Comparison of ENCODE assay signal across 8 cellular contexts in genomic region chr14:96362965-96363750, GRCh38. TPM values are rescaled to one million over a fixed set of nuclear protein-coding genes. Genes with fewer than 3 reads are reported as not detected.
DNase-seq lines count a peak whose midpoint lies in the region; ATAC-seq lines count a peak whose summit lies in the region.

Gene ATG2B, minus strand, starts transcription at chr14:96363341. Its CDS starts 365 bp downstream, at chr14:96362976.
Gene GSKIP, plus strand, starts transcription at chr14:96363526. Its CDS starts 18,722 bp downstream, at chr14:96382248.

- peak within 1 kb of the TSS; percentile 98 for H3K4me3 Mint-ChIP-seq in activated T-helper 1 cell treated with anti-CD3 and anti-CD28 coated beads, Interleukin-12 subunit alpha, Interleukin-12 subunit beta, Interleukin-2, Interleukin-4 antibody, amounts not matched to agents 30 ng/mL and 10 ng/mL and 1 ng/mL, durations not matched to agents 14 hours and 24 hours and 36 hours
- peak within 1 kb of the TSS; percentile 82 to 97 (median 90) for H3K4me3 Mint-ChIP-seq in naive thymus-derived CD4-positive, alpha-beta T cell
- peak within 1 kb of the TSS; percentile 88 for H3K4me3 Mint-ChIP-seq in stimulated activated memory B cell treated with anti-CD40 and anti-IgM and Interleukin-4, amounts not matched to agents 10 μg/mL and 1 μg/mL and 100 μg/mL, for 72 hours

- peak; percentile 76 for ATAC-seq in GM21825 (IDR thresholded peaks at IDR 0.05; ENCODE audit: unreplicated experiment)
- peak; percentile 94 for ATAC-seq in naive thymus-derived CD4-positive, alpha-beta T cell
- ATAC-seq in stimulated activated memory B cell treated with anti-CD40 and anti-IgM and Interleukin-4, amounts not matched to agents 10 μg/mL and 1 μg/mL and 100 μg/mL, for 72 hours, result peak; percentile 93

- H3K9ac ChIP-seq in Karpas-422 (ENCODE audit: low read length), result peak within 1 kb of the TSS; percentile 87

- peaks cover 35% of the 10 kb centered on the region for H3K4me1 ChIP-seq in Karpas-422 (ENCODE audit: low read length)
- H3K4me1 ChIP-seq in naive thymus-derived CD4-positive, alpha-beta T cell (ENCODE audit: control insufficient read depth in 2 of 2, insufficient read depth in 2 of 2, low read length in 2 of 2), result peaks cover 19 to 27% of the 10 kb centered on the region in 2 donors

- H3K27me3 Mint-ChIP-seq in activated T-helper 1 cell treated with anti-CD3 and anti-CD28 coated beads, Interleukin-12 subunit alpha, Interleukin-12 subunit beta, Interleukin-2, Interleukin-4 antibody, amounts not matched to agents 30 ng/mL and 10 ng/mL and 1 ng/mL, durations not matched to agents 14 hours and 24 hours and 36 hours (ENCODE audit: insufficient read depth), result no peaks in the 10 kb centered on the region
- no peaks in the 10 kb centered on the region for H3K27me3 Mint-ChIP-seq in naive thymus-derived CD4-positive, alpha-beta T cell
- H3K27me3 Mint-ChIP-seq in stimulated activated memory B cell treated with anti-CD40 and anti-IgM and Interleukin-4, amounts not matched to agents 10 μg/mL and 1 μg/mL and 100 μg/mL, for 72 hours, result no peaks in the 10 kb centered on the region

- H3K27ac ChIP-seq in Karpas-422 (ENCODE audit: low read length), result peak within 1 kb of the TSS; percentile 55
- H3K27ac ChIP-seq in naive thymus-derived CD4-positive, alpha-beta T cell (ENCODE audit: low read depth, low read length), result peak within 1 kb of the TSS; percentile 90

- H3K36me3 ChIP-seq in Karpas-422 (ENCODE audit: insufficient read depth, low read length), result peaks cover 5% of the 10 kb centered on the region; the same call in 1 of the 2 replicates
- H3K36me3 ChIP-seq in naive thymus-derived CD4-positive, alpha-beta T cell (ENCODE audit: control insufficient read depth in 2 of 3, insufficient read depth in 3 of 3, low read length in 3 of 3), result peaks cover 0 to 9% (median 0%) of the 10 kb centered on the region in 3 experiments

- H3K79me2 ChIP-seq in Karpas-422 (ENCODE audit: low read length), result peaks cover 94% of the 10 kb centered on the region

- no peaks in the 10 kb centered on the region for H3K9me2 ChIP-seq in Karpas-422 (replicated peaks; ENCODE audit: insufficient read depth, low read length)

- no peaks in the 10 kb centered on the region for H3K27me3 ChIP-seq in Karpas-422 (ENCODE audit: low read length)
- no peaks in the 10 kb centered on the region for H3K27me3 ChIP-seq in naive thymus-derived CD4-positive, alpha-beta T cell (ENCODE audit: control insufficient read depth in 2 of 2, insufficient read depth in 2 of 2, low read length in 2 of 2)

- no peaks in the 10 kb centered on the region for H3K9me3 Mint-ChIP-seq in activated T-helper 1 cell treated with anti-CD3 and anti-CD28 coated beads, Interleukin-12 subunit alpha, Interleukin-12 subunit beta, Interleukin-2, Interleukin-4 antibody, amounts not matched to agents 30 ng/mL and 10 ng/mL and 1 ng/mL, durations not matched to agents 14 hours and 24 hours and 36 hours
- no peaks in the 10 kb centered on the region for H3K9me3 Mint-ChIP-seq in naive thymus-derived CD4-positive, alpha-beta T cell
- no peaks in the 10 kb centered on the region for H3K9me3 Mint-ChIP-seq in stimulated activated memory B cell treated with anti-CD40 and anti-IgM and Interleukin-4, amounts not matched to agents 10 μg/mL and 1 μg/mL and 100 μg/mL, for 72 hours

- DNase-seq in DMS79 treated with DMSO at 0.1 percent for 48 hours (lab: John Stamatoyannopoulos, UW) (peak; percentile 94), Karpas-422 (peak; percentile 99), RPMI7951 (ENCODE audit: low read depth) (peak; percentile 86), fibroblast of gingiva (ENCODE audit: low read depth) (peak; percentile 87)
- peak; percentile 97 for DNase-seq in activated T-helper 1 cell treated with anti-CD3 and anti-CD28 coated beads, Interleukin-12 subunit alpha, Interleukin-12 subunit beta, Interleukin-2, Interleukin-4 antibody, amounts not matched to agents 30 ng/mL and 10 ng/mL and 1 ng/mL, durations not matched to agents 14 hours and 24 hours and 36 hours (ENCODE audit: low spot score)
- DNase-seq in naive thymus-derived CD4-positive, alpha-beta T cell, result peak; percentile 95 to 99 (median 98)

- H3K36me3 Mint-ChIP-seq in activated T-helper 1 cell treated with anti-CD3 and anti-CD28 coated beads, Interleukin-12 subunit alpha, Interleukin-12 subunit beta, Interleukin-2, Interleukin-4 antibody, amounts not matched to agents 30 ng/mL and 10 ng/mL and 1 ng/mL, durations not matched to agents 14 hours and 24 hours and 36 hours (ENCODE audit: low read depth), result peaks cover 10% of the 10 kb centered on the region
- H3K36me3 Mint-ChIP-seq in naive thymus-derived CD4-positive, alpha-beta T cell, result peaks cover 0 to 6% (median 3%) of the 10 kb centered on the region in 5 donors
- peaks cover 6% of the 10 kb centered on the region for H3K36me3 Mint-ChIP-seq in stimulated activated memory B cell treated with anti-CD40 and anti-IgM and Interleukin-4, amounts not matched to agents 10 μg/mL and 1 μg/mL and 100 μg/mL, for 72 hours

- H3K4me1 Mint-ChIP-seq in activated T-helper 1 cell treated with anti-CD3 and anti-CD28 coated beads, Interleukin-12 subunit alpha, Interleukin-12 subunit beta, Interleukin-2, Interleukin-4 antibody, amounts not matched to agents 30 ng/mL and 10 ng/mL and 1 ng/mL, durations not matched to agents 14 hours and 24 hours and 36 hours (ENCODE audit: low read depth), result peaks cover 55% of the 10 kb centered on the region
- H3K4me1 Mint-ChIP-seq in naive thymus-derived CD4-positive, alpha-beta T cell, result peaks cover 40 to 72% (median 60%) of the 10 kb centered on the region in 7 donors
- peaks cover 56% of the 10 kb centered on the region for H3K4me1 Mint-ChIP-seq in stimulated activated memory B cell treated with anti-CD40 and anti-IgM and Interleukin-4, amounts not matched to agents 10 μg/mL and 1 μg/mL and 100 μg/mL, for 72 hours

- H3K9me3 ChIP-seq in Karpas-422 (ENCODE audit: low read length), result no peaks in the 10 kb centered on the region
- no peaks in the 10 kb centered on the region for H3K9me3 ChIP-seq in naive thymus-derived CD4-positive, alpha-beta T cell (ENCODE audit: control insufficient read depth in 2 of 3, low read length in 3 of 3)

- CTCF ChIA-PET in naive thymus-derived CD4-positive, alpha-beta T cell (lab: Charles Lee), result no interaction called here

- POLR2A ChIA-PET in naive thymus-derived CD4-positive, alpha-beta T cell (lab: Charles Lee), result interaction anchor here (1.0 to 1.9 kb wide), 5 partner anchors 11 to 31 kb away, joined by 3 to 8 read pairs (median 4); partner anchors contain the start of gene AK7

- H4K20me1 ChIP-seq in Karpas-422 (ENCODE audit: insufficient read depth, low read depth, low read length), result peaks cover 10% of the 10 kb centered on the region

- H3K4me3 ChIP-seq in Karpas-422 (ENCODE audit: low read length), result peak within 1 kb of the TSS; percentile 72
- H3K4me3 ChIP-seq in naive thymus-derived CD4-positive, alpha-beta T cell (ENCODE audit: low read length), result peak within 1 kb of the TSS; percentile 72

- intact Hi-C loops in activated T-helper 1 cell treated with anti-CD3 and anti-CD28 coated beads, Interleukin-12 subunit alpha, Interleukin-12 subunit beta, Interleukin-2, Interleukin-4 antibody, amounts not matched to agents 30 ng/mL and 10 ng/mL and 1 ng/mL, durations not matched to agents 14 hours and 24 hours and 36 hours (cut with micrococcal nuclease), result loop anchor here (1.0 to 10.0 kb wide), 6 partner anchors 28 to 1208 kb away; partner anchors contain the start of genes DICER1, PAPOLA and SYNE3
- intact Hi-C loops in naive thymus-derived CD4-positive, alpha-beta T cell (cut with micrococcal nuclease), result loop anchor here (1.0 to 10.0 kb wide), 9 partner anchors 28 to 1208 kb away; partner anchors contain the start of genes DICER1 (in 2 of the 2), PAPOLA (in 2 of the 2) and VRK1 (in 2 of the 2)

- peak within 1 kb of the TSS; percentile 70 for H2AFZ ChIP-seq in Karpas-422 (ENCODE audit: low read length)

- H3K27ac Mint-ChIP-seq in activated T-helper 1 cell treated with anti-CD3 and anti-CD28 coated beads, Interleukin-12 subunit alpha, Interleukin-12 subunit beta, Interleukin-2, Interleukin-4 antibody, amounts not matched to agents 30 ng/mL and 10 ng/mL and 1 ng/mL, durations not matched to agents 14 hours and 24 hours and 36 hours, result peak within 1 kb of the TSS; percentile 97
- H3K27ac Mint-ChIP-seq in naive thymus-derived CD4-positive, alpha-beta T cell, result peak within 1 kb of the TSS; percentile 82 to 97 (median 89)
- peak within 1 kb of the TSS; percentile 90 for H3K27ac Mint-ChIP-seq in stimulated activated memory B cell treated with anti-CD40 and anti-IgM and Interleukin-4, amounts not matched to agents 10 μg/mL and 1 μg/mL and 100 μg/mL, for 72 hours

- peak within 1 kb of the TSS; percentile 88 for H3K4me2 ChIP-seq in Karpas-422 (ENCODE audit: low read depth, low read length, poor library complexity, severe bottlenecking)

RNA-seq across cellular contexts. Expression of gene ATG2B, which starts in this region (rescaled TPM):
- total RNA-seq in Karpas-422 (2014; rRNA removed; shearing (Covaris generic); ENCODE audit: low replicate concordance), result 53.9 and 60.8 TPM in 2 replicates
- total RNA-seq in RPMI7951 (2014; rRNA removed; shearing (Covaris generic)), result 8.5 and 9.3 TPM in 2 replicates
- 22.2 and 27.7 TPM in 2 replicates for total RNA-seq in activated T-helper 1 cell treated with anti-CD3 and anti-CD28 coated beads, Interleukin-12 subunit alpha, Interleukin-12 subunit beta, Interleukin-2, Interleukin-4 antibody, amounts not matched to agents 30 ng/mL and 10 ng/mL and 1 ng/mL, durations not matched to agents 14 hours and 24 hours and 36 hours
- total RNA-seq in naive thymus-derived CD4-positive, alpha-beta T cell, result 10 to 100 TPM; 22.7 to 43.4 (median 34.3) TPM
- polyA plus RNA-seq in naive thymus-derived CD4-positive, alpha-beta T cell, result 1 to 10 TPM; 1.8 to 2.5 TPM

RNA-seq across cellular contexts. Expression of gene GSKIP, which starts in this region (rescaled TPM):
- total RNA-seq in Karpas-422 (2014; rRNA removed; shearing (Covaris generic); ENCODE audit: low replicate concordance), result 20.5 and 53.3 TPM in 2 replicates
- total RNA-seq in RPMI7951 (2014; rRNA removed; shearing (Covaris generic)), result 42.5 and 48.9 TPM in 2 replicates
- 22.7 and 23.7 TPM in 2 replicates for total RNA-seq in activated T-helper 1 cell treated with anti-CD3 and anti-CD28 coated beads, Interleukin-12 subunit alpha, Interleukin-12 subunit beta, Interleukin-2, Interleukin-4 antibody, amounts not matched to agents 30 ng/mL and 10 ng/mL and 1 ng/mL, durations not matched to agents 14 hours and 24 hours and 36 hours
- total RNA-seq in naive thymus-derived CD4-positive, alpha-beta T cell, result 10 to 100 TPM in 3 of 5 experiments, 1 to 10 TPM in 2; 6.7 to 17.7 (median 14.9) TPM
- 10 to 100 TPM; 21.1 to 22.1 TPM for polyA plus RNA-seq in naive thymus-derived CD4-positive, alpha-beta T cell

Comparison
In these comparisons a context has a peak if more than half of its experiments do, and no peak if none do; other contexts are left out.
1. Peak in every context shown above with its lines: DNase-seq, ATAC-seq, H3K4me3 ChIP-seq and H3K27ac ChIP-seq.